In the genomic region with DNA sequence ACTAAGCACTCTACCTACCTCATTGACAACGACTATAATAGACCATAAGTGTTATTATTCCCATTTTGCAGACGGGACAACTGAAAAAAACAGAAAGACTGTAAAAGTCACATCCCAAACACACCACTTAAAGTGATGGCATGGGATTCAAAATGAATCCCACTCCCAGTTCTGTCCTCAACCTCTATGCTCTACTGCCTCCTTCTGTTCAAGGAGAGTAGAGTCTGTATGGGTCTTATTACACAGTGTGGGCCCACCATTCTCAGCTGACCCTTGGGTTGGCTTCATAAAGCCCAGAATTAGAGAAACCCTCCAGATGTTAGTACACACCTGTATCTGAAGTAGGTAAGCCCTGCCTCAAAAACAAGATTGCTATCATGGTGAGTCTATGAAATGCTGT, we compare ENCODE assay signal across 19 cellular contexts.
A peak's percentile ranks its signal among the peaks of the same experiment; 100 is the strongest.
DNase-seq lines count a peak whose midpoint lies in the region; ATAC-seq, FAIRE-seq and TF ChIP-seq lines count a peak whose summit lies in the region.
"Had no signal": no experiment of that assay in that cellular context is flagged by ENCODE, and none has a peak within 500 bp of the region (broad histone marks: within the 10 kb centered on the region; RNA-seq: fewer than 3 reads in every experiment).

No MANE protein-coding gene starts in this region.

- H3K9me3 Mint-ChIP-seq in endodermal cell = no peaks in the 10 kb centered on the region
- H3K9me3 Mint-ChIP-seq in neural progenitor cell = no peaks in the 10 kb centered on the region
- H3K9me3 Mint-ChIP-seq: IgD-negative memory B cell had no signal

- no peak overlapping the region for H3K27ac Mint-ChIP-seq in endodermal cell
- H3K27ac Mint-ChIP-seq in neural progenitor cell = no peak overlapping the region
- H3K27ac Mint-ChIP-seq: CD4-positive, alpha-beta memory T cell; IgD-negative memory B cell had no signal

- H3K9me3 ChIP-seq in endodermal cell (ENCODE audit: control insufficient read depth, low read length) = no peaks in the 10 kb centered on the region
- no peaks in the 10 kb centered on the region for H3K9me3 ChIP-seq in neural progenitor cell (ENCODE audit: low read depth)

- no peak overlapping the region for H2AFZ ChIP-seq in neural progenitor cell (replicated peaks)

- TF ChIP-seq CTCF in NB4 (IDR thresholded peaks at IDR 0.05; ENCODE audit: low read depth, low read length) (no peak), endodermal cell (conservative IDR thresholded peaks at IDR 0.05) (peak; percentile 81), neural progenitor cell (IDR thresholded peaks at IDR 0.05) (peak; percentile 56)

- H3F3A ChIP-seq in neural progenitor cell (ENCODE audit: low read depth) = no peaks in the 10 kb centered on the region

- no peaks in the 10 kb centered on the region for H3K79me2 ChIP-seq in neural progenitor cell (ENCODE audit: low read depth)

- no peaks in the 10 kb centered on the region for H4K20me1 ChIP-seq in neural progenitor cell (ENCODE audit: low read depth)

- no peaks in the 10 kb centered on the region for H3K36me3 ChIP-seq in endodermal cell (ENCODE audit: control insufficient read depth, insufficient read depth, low read length)
- no peaks in the 10 kb centered on the region for H3K36me3 ChIP-seq in neural progenitor cell

- DNase-seq in DMS53 (lab: John Stamatoyannopoulos, UW) (peak; percentile 22), DMS53 treated with DMSO at 0.1 percent for 48 hours (lab: John Stamatoyannopoulos, UW; ENCODE audit: unreplicated experiment) (no peak), NB4 (ENCODE audit: low read depth) (peak; percentile 6), endodermal cell (peak; percentile 44), neural progenitor cell (ENCODE audit: low spot score) (peak; percentile 27), GM12891 (ENCODE audit: insufficient read length, low spot score) (no peak)
- DNase-seq in activated CD4-positive, alpha-beta T cell treated with anti-CD3 and anti-CD28 coated beads for 1 hour = no peak
- DNase-seq: 8988T; Calu3; CD4-positive, alpha-beta memory T cell; DMS79; Karpas-422; MM.1S; NCI-H1105; NCI-H2081 treated with DMSO at 0.1 percent for 48 hours; NCI-H510A had no signal

- H3K4me2 ChIP-seq in neural progenitor cell = no peak overlapping the region

- H3K4me1 ChIP-seq in endodermal cell (ENCODE audit: control insufficient read depth, insufficient read depth, low read length) (no peaks in the 10 kb centered on the region), neural progenitor cell (no peaks in the 10 kb centered on the region)

- H3K4me3 Mint-ChIP-seq in endodermal cell = no peak overlapping the region
- H3K4me3 Mint-ChIP-seq in neural progenitor cell = no peak overlapping the region
- H3K4me3 Mint-ChIP-seq: CD4-positive, alpha-beta memory T cell; IgD-negative memory B cell had no signal

- H3K36me3 Mint-ChIP-seq in endodermal cell (ENCODE audit: low read depth) (no peaks in the 10 kb centered on the region), neural progenitor cell (no peaks in the 10 kb centered on the region)
- H3K36me3 Mint-ChIP-seq: CD4-positive, alpha-beta memory T cell; IgD-negative memory B cell had no signal

- no peaks in the 10 kb centered on the region for H3K27me3 Mint-ChIP-seq in endodermal cell (ENCODE audit: insufficient read depth)
- peaks cover 2% of the 10 kb centered on the region for H3K27me3 Mint-ChIP-seq in neural progenitor cell (ENCODE audit: insufficient read depth, low read depth)

- peaks cover 10% of the 10 kb centered on the region for H3K4me1 Mint-ChIP-seq in endodermal cell
- H3K4me1 Mint-ChIP-seq in neural progenitor cell = peaks cover 6% of the 10 kb centered on the region
- H3K4me1 Mint-ChIP-seq: CD4-positive, alpha-beta memory T cell; IgD-negative memory B cell had no signal

- no peak for FAIRE-seq in GM12891 (lab: Jason Lieb, UNC)

- H3K4me3 ChIP-seq in NB4 (ENCODE audit: low read depth, low read length) (no peak overlapping the region), endodermal cell (ENCODE audit: low read length) (no peak overlapping the region), neural progenitor cell (no peak overlapping the region)

- H3K27ac ChIP-seq in endodermal cell (ENCODE audit: low read depth, low read length) = no peak overlapping the region
- H3K27ac ChIP-seq in neural progenitor cell = no peak overlapping the region

- ATAC-seq in GM18873 (IDR thresholded peaks at IDR 0.05; ENCODE audit: low FRiP score, unreplicated experiment) = no peak
- ATAC-seq: HCT116 had no signal

- TF ChIP-seq POLR2A in NB4 (IDR thresholded peaks at IDR 0.05; ENCODE audit: extremely low read depth, insufficient read length) = no peak
- no peak for TF ChIP-seq POLR2A in GM12891 (IDR thresholded peaks at IDR 0.05; ENCODE audit: low read depth, low read length)

- H3K9ac ChIP-seq in endodermal cell (ENCODE audit: extremely low read depth, low read length, poor library complexity, severe bottlenecking) (no peak overlapping the region), neural progenitor cell (no peak overlapping the region)

- no peaks in the 10 kb centered on the region for H3K27me3 ChIP-seq in endodermal cell (ENCODE audit: control insufficient read depth, insufficient read depth, low read length, poor library complexity, severe bottlenecking)
- H3K27me3 ChIP-seq in neural progenitor cell = peaks cover 3% of the 10 kb centered on the region

- 76% methylated on average over 2 of the region's 2 CpGs; no CpG with 5 or more reads in 1 of the 2 experiments for WGBS in endodermal cell (ENCODE audit: insufficient coverage in 1 of 2, insufficient read length in 1 of 2), 2 experiments

TF ChIP-seq in GM12891, 5 proteins besides CTCF, POLR2A, EP300 and RAD21:
- TF ChIP-seq POLR2AphosphoS5 (IDR thresholded peaks at IDR 0.05; ENCODE audit: low read depth, low read length) (no peak), POU2F2 (IDR thresholded peaks at IDR 0.05; ENCODE audit: low read depth, low read length) (no peak), PAX5 (IDR thresholded peaks at IDR 0.05; ENCODE audit: insufficient read depth, low read length, severe bottlenecking) (no peak), SPI1 (IDR thresholded peaks at IDR 0.05; ENCODE audit: low read depth, low read length) (no peak), TAF1 (IDR thresholded peaks at IDR 0.05; ENCODE audit: low read depth, low read length) (no peak)

Comparison
In these comparisons a context has a peak if more than half of its experiments do, and no peak if none do; other contexts are left out.
1. DNase-seq: peak in DMS53 (single experiment), NB4 (single experiment), endodermal cell (single experiment) and neural progenitor cell (single experiment); none in DMS53 treated with DMSO at 0.1 percent for 48 hours (single experiment), activated CD4-positive, alpha-beta T cell treated with anti-CD3 and anti-CD28 coated beads for 1 hour (single experiment) and GM12891 (single experiment).